ENCODE assay signal across 15 cellular contexts in the genomic region with DNA sequence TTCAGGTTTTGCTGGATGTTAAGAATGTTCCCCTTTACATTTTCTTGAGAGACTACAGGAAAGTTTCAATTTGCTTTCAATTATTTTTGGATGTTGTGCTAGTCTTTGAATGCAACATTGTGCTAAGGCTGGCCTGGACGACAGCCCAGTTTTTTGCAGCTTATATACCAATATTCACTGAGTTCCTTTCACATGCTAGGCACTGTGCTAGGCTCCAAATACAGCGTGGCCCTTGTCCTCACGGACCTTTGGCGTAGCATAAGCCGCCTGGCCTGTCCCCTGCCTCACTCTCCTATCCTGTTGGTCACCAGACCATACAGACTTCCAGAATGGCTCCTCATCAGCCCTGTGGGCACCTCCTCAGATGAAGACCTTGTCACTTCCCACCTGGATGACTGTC.
"Had no signal": no experiment of that assay in that cellular context is flagged by ENCODE, and none has a peak within 500 bp of the region (broad histone marks: within the 10 kb centered on the region; RNA-seq: fewer than 3 reads in every experiment).

No MANE protein-coding gene starts in this region.

- H3K36me3 ChIP-seq: ascending aorta, brain microvascular endothelial cell, esophagus squamous epithelium, gastroesophageal sphincter, lower lobe of right lung, thyroid gland had no signal

- H3K4me3 ChIP-seq: ascending aorta, esophagus squamous epithelium, gastroesophageal sphincter, lower lobe of right lung, thyroid gland had no signal

- H3K9me3 ChIP-seq: ascending aorta, gastroesophageal sphincter, lower lobe of right lung, thyroid gland had no signal

- H3K4me1 ChIP-seq: ascending aorta, lower lobe of right lung had no signal

- ATAC-seq: activated naive CD4-positive, alpha-beta T cell treated with anti-CD3 and anti-CD28 coated beads, Interleukin-2, amount 50 U/mL, for 72 hours; effector memory CD8-positive, alpha-beta T cell; gastroesophageal sphincter; left lobe of liver; lower lobe of right lung had no signal

- H3K27ac ChIP-seq: ascending aorta, brain microvascular endothelial cell, esophagus squamous epithelium, lower lobe of right lung, thyroid gland had no signal

- H3K27me3 ChIP-seq: ascending aorta, brain microvascular endothelial cell, thyroid gland had no signal

- DNase-seq: activated T-cell treated with anti-CD3 and anti-CD28 coated beads, Interleukin-2, amount 50 U/mL, for 1 hour; brain microvascular endothelial cell; central memory CD4-positive, alpha-beta T cell; effector memory CD8-positive, alpha-beta T cell; esophagus squamous epithelium; lower lobe of right lung; stimulated activated CD4-positive, alpha-beta T cell treated with anti-CD3 and anti-CD28 coated beads, Interleukin-4, amount 100 ng/mL, for 1 hour; stimulated activated naive CD4-positive, alpha-beta T cell treated with Interleukin-2 at 50 U/mL for 16 hours; T-helper 1 cell; T-helper 9 cell had no signal
